In the genomic region with DNA sequence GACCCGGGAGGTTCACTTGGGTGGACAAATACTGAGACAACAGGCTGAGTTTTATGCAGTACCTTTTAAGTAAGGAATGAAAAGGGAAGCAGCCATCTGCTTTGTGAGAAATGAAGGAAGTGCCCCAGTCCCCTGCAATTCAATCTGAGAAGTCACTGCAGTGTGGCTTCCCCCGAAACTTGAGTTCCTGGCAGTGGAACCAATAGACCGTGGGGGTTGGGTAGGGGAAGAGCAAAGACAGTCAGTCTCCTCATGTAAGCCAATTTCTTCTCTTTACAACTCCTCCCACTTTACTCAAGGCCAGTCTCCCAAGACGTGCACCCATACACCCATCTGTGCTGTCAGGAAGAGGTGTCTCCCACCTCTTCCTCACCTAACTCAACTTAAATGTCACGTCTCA, we compare ENCODE assay signal across 9 cellular contexts.
A peak's percentile ranks its signal among the peaks of the same experiment; 100 is the strongest.
DNase-seq lines count a peak whose midpoint lies in the region; ATAC-seq and TF ChIP-seq lines count a peak whose summit lies in the region.
"Had no signal": no experiment of that assay in that cellular context is flagged by ENCODE, and none has a peak within 500 bp of the region (broad histone marks: within the 10 kb centered on the region; RNA-seq: fewer than 3 reads in every experiment).

No MANE protein-coding gene starts in this region.

- H3K9me3 Mint-ChIP-seq in T-helper 1 cell treated with Interleukin-12 subunit alpha and Interleukin-12 subunit beta and Interleukin-4 antibody, amounts not matched to agents 30 μg/mL and 1 μg/mL, for 36 hours = no peaks in the 10 kb centered on the region
- peaks cover 3% of the 10 kb centered on the region for H3K9me3 Mint-ChIP-seq in neural crest cell
- H3K9me3 Mint-ChIP-seq in CD8-positive, alpha-beta memory T cell = no peaks in the 10 kb centered on the region
- H3K9me3 Mint-ChIP-seq in CD8-positive, alpha-beta T cell = no peaks in the 10 kb centered on the region

- no peaks in the 10 kb centered on the region for H3K36me3 ChIP-seq in CD8-positive, alpha-beta memory T cell (ENCODE audit: insufficient read depth, low read length)
- no peaks in the 10 kb centered on the region for H3K36me3 ChIP-seq in CD8-positive, alpha-beta T cell (ENCODE audit: insufficient read depth, low read length)
- H3K36me3 ChIP-seq: pancreas had no signal

- H3K4me1 ChIP-seq in CD8-positive, alpha-beta memory T cell (ENCODE audit: insufficient read depth, low read length) = no peaks in the 10 kb centered on the region
- H3K4me1 ChIP-seq in CD8-positive, alpha-beta T cell (ENCODE audit: insufficient read depth, low read length) = no peaks in the 10 kb centered on the region
- H3K4me1 ChIP-seq: pancreas had no signal

- no peaks in the 10 kb centered on the region for H3K27me3 Mint-ChIP-seq in T-helper 1 cell treated with Interleukin-12 subunit alpha and Interleukin-12 subunit beta and Interleukin-4 antibody, amounts not matched to agents 30 μg/mL and 1 μg/mL, for 36 hours (ENCODE audit: low read depth)
- no peaks in the 10 kb centered on the region for H3K27me3 Mint-ChIP-seq in neural crest cell (ENCODE audit: low read depth)
- no peaks in the 10 kb centered on the region for H3K27me3 Mint-ChIP-seq in CD8-positive, alpha-beta memory T cell
- H3K27me3 Mint-ChIP-seq in CD8-positive, alpha-beta T cell (ENCODE audit: low read depth) = no peaks in the 10 kb centered on the region

- peaks cover 10% of the 10 kb centered on the region for H3K4me1 Mint-ChIP-seq in T-helper 1 cell treated with Interleukin-12 subunit alpha and Interleukin-12 subunit beta and Interleukin-4 antibody, amounts not matched to agents 30 μg/mL and 1 μg/mL, for 36 hours (ENCODE audit: low read depth)
- H3K4me1 Mint-ChIP-seq in neural crest cell = peaks cover 82% of the 10 kb centered on the region
- H3K4me1 Mint-ChIP-seq in CD8-positive, alpha-beta memory T cell = peaks cover 11 to 30% (median 22%) of the 10 kb centered on the region in 3 donors
- peaks cover 9% of the 10 kb centered on the region for H3K4me1 Mint-ChIP-seq in CD8-positive, alpha-beta T cell (ENCODE audit: low read depth)

- CTCF ChIA-PET in CD8-positive, alpha-beta memory T cell (lab: Charles Lee) = no interaction called here
- CTCF ChIA-PET in CD8-positive, alpha-beta T cell (lab: Charles Lee) = no interaction called here

- H3K36me3 Mint-ChIP-seq in T-helper 1 cell treated with Interleukin-12 subunit alpha and Interleukin-12 subunit beta and Interleukin-4 antibody, amounts not matched to agents 30 μg/mL and 1 μg/mL, for 36 hours (ENCODE audit: low read depth) = no peaks in the 10 kb centered on the region
- H3K36me3 Mint-ChIP-seq in neural crest cell (ENCODE audit: low read depth) = peaks cover 2% of the 10 kb centered on the region
- H3K36me3 Mint-ChIP-seq in CD8-positive, alpha-beta memory T cell = no peaks in the 10 kb centered on the region
- H3K36me3 Mint-ChIP-seq in CD8-positive, alpha-beta T cell = no peaks in the 10 kb centered on the region

- intact Hi-C loops in CD8-positive, alpha-beta T cell (cut with DNase I, micrococcal nuclease) = no loop called here

- no peak overlapping the region for H3K27ac ChIP-seq in CD8-positive, alpha-beta memory T cell (ENCODE audit: low read depth, low read length)
- H3K27ac ChIP-seq in CD8-positive, alpha-beta T cell (ENCODE audit: low read depth, low read length) = no peak overlapping the region
- H3K27ac ChIP-seq: pancreas had no signal

- DNase-seq in SIG-M5 treated with dmso at 0.1 percent for 504 hours (lab: John Stamatoyannopoulos, UW; ENCODE audit: unreplicated experiment) (peak; percentile 77), SIG-M5 (lab: John Stamatoyannopoulos, UW) (no peak), neural crest cell (ENCODE audit: low read depth, low spot score) (no peak), NCI-H2081 treated with DMSO at 0.1 percent for 48 hours (lab: John Stamatoyannopoulos, UW) (no peak)
- DNase-seq in CD8-positive, alpha-beta memory T cell = no peak
- DNase-seq in CD8-positive, alpha-beta T cell = no peak

- no peak overlapping the region for H3K4me3 ChIP-seq in CD8-positive, alpha-beta memory T cell (ENCODE audit: low read length)
- no peak overlapping the region for H3K4me3 ChIP-seq in CD8-positive, alpha-beta T cell (ENCODE audit: low read depth, low read length)
- H3K4me3 ChIP-seq: pancreas had no signal

- no peaks in the 10 kb centered on the region for H3K27me3 ChIP-seq in CD8-positive, alpha-beta memory T cell (ENCODE audit: insufficient read depth, low read length, poor library complexity, severe bottlenecking)
- H3K27me3 ChIP-seq in CD8-positive, alpha-beta T cell (ENCODE audit: insufficient read depth, low read length) = no peaks in the 10 kb centered on the region
- H3K27me3 ChIP-seq: pancreas had no signal

- ATAC-seq in HG02938 (IDR thresholded peaks at IDR 0.05; ENCODE audit: unreplicated experiment) = peak; percentile 85
- ATAC-seq in CD8-positive, alpha-beta T cell = no peak

- H3K27ac Mint-ChIP-seq in T-helper 1 cell treated with Interleukin-12 subunit alpha and Interleukin-12 subunit beta and Interleukin-4 antibody, amounts not matched to agents 30 μg/mL and 1 μg/mL, for 36 hours = peak overlapping the region; percentile 62
- peak overlapping the region; percentile 81 for H3K27ac Mint-ChIP-seq in neural crest cell (ENCODE audit: unreplicated experiment)
- no peak overlapping the region for H3K27ac Mint-ChIP-seq in CD8-positive, alpha-beta memory T cell
- no peak overlapping the region for H3K27ac Mint-ChIP-seq in CD8-positive, alpha-beta T cell

- no peak overlapping the region for H3K4me3 Mint-ChIP-seq in T-helper 1 cell treated with Interleukin-12 subunit alpha and Interleukin-12 subunit beta and Interleukin-4 antibody, amounts not matched to agents 30 μg/mL and 1 μg/mL, for 36 hours
- no peak overlapping the region for H3K4me3 Mint-ChIP-seq in neural crest cell
- peak overlapping the region in 2 of 7 donors; percentile 6 to 82 for H3K4me3 Mint-ChIP-seq in CD8-positive, alpha-beta memory T cell
- no peak overlapping the region for H3K4me3 Mint-ChIP-seq in CD8-positive, alpha-beta T cell

- TF ChIP-seq CTCF in neural crest cell (conservative IDR thresholded peaks at IDR 0.05) = no peak
- TF ChIP-seq CTCF in CD8-positive, alpha-beta T cell (IDR thresholded peaks at IDR 0.05) = no peak

- H3K9me3 ChIP-seq in CD8-positive, alpha-beta memory T cell (ENCODE audit: low read length) = no peaks in the 10 kb centered on the region
- H3K9me3 ChIP-seq in CD8-positive, alpha-beta T cell (ENCODE audit: low read length) = no peaks in the 10 kb centered on the region
- H3K9me3 ChIP-seq: pancreas had no signal

- POLR2A ChIA-PET in CD8-positive, alpha-beta memory T cell (lab: Charles Lee) = no interaction called here
- POLR2A ChIA-PET in CD8-positive, alpha-beta T cell (lab: Charles Lee) = no interaction called here

Comparison
In these comparisons a context has a peak if more than half of its experiments do, and no peak if none do; other contexts are left out.
1. H3K27ac Mint-ChIP-seq: peak in T-helper 1 cell treated with Interleukin-12 subunit alpha and Interleukin-12 subunit beta and Interleukin-4 antibody, amounts not matched to agents 30 μg/mL and 1 μg/mL, for 36 hours (single experiment) and neural crest cell (single experiment); none in CD8-positive, alpha-beta memory T cell (0 of 8) and CD8-positive, alpha-beta T cell (single experiment).